Comparison of ENCODE assay signal across 8 cellular contexts in the genomic region with DNA sequence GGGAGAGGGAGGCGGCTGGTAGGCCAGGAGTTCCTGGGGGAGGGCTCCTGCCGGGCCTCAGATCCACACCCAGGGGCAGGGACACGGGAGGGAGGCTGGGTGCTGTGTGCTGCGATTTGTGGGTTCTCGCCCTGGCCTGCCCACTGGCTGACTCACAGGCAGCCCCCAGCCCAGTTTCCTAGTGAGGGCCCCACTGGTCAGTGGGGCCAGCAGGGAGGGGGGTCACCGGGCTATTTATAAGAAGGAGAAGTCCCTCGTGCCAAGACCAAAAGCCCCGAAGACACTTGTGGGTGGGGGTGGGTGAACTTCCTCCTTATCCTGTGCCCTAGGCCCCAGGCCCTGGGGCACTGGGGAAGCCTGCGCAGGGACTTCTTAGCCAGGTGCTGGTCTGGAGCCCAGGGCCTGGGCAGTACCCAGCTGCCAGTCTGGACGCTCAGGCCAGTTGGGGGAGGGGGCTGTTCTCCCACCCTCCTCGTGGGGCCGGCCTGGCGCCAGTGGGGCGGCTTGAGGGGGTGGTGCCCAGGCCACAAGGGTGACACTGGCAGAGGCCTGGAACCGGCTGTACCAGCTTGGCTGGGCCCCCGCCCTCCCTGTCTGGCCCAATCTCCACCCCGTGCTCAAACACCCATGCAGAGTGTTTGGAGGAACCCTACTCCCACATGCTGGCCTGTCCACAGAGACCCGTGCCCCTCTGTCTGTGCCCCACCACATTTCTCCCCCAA. TPM values are rescaled to one million over a fixed set of nuclear protein-coding genes. Genes with fewer than 3 reads are reported as not detected.
A peak's percentile ranks its signal among the peaks of the same experiment; 100 is the strongest.
DNase-seq lines count a peak whose midpoint lies in the region; ATAC-seq and TF ChIP-seq lines count a peak whose summit lies in the region.

No MANE protein-coding gene starts in this region.

- peaks cover 0 to 5% of the 10 kb centered on the region in 2 donors for H3K27me3 Mint-ChIP-seq in CD8-positive, alpha-beta memory T cell
- H3K27me3 Mint-ChIP-seq in effector memory CD8-positive, alpha-beta T cell = no peaks in the 10 kb centered on the region

- H3K4me3 ChIP-seq in CD8-positive, alpha-beta memory T cell (ENCODE audit: low read length) = no peak overlapping the region
- H3K4me3 ChIP-seq in ovary = no peak overlapping the region

- no peaks in the 10 kb centered on the region for H3K27me3 ChIP-seq in CD8-positive, alpha-beta memory T cell (ENCODE audit: insufficient read depth, low read length, poor library complexity, severe bottlenecking)
- no peaks in the 10 kb centered on the region for H3K27me3 ChIP-seq in ovary

- no peaks in the 10 kb centered on the region for H3K9me3 ChIP-seq in CD8-positive, alpha-beta memory T cell (ENCODE audit: low read length)
- H3K9me3 ChIP-seq in ovary = no peaks in the 10 kb centered on the region

- peak overlapping the region in 5 of 8 donors; percentile 44 to 95 (median 81) for H3K27ac Mint-ChIP-seq in CD8-positive, alpha-beta memory T cell
- no peak overlapping the region for H3K27ac Mint-ChIP-seq in effector memory CD8-positive, alpha-beta T cell

- H3K4me1 Mint-ChIP-seq in CD8-positive, alpha-beta memory T cell = peaks cover 28 to 39% (median 32%) of the 10 kb centered on the region in 3 donors
- H3K4me1 Mint-ChIP-seq in effector memory CD8-positive, alpha-beta T cell (ENCODE audit: low read depth in 2 of 2) = peaks cover 25 to 29% of the 10 kb centered on the region in 2 donors

- H3K4me1 ChIP-seq in CD8-positive, alpha-beta memory T cell (ENCODE audit: insufficient read depth, low read length) = peaks cover 63% of the 10 kb centered on the region
- peaks cover 17% of the 10 kb centered on the region for H3K4me1 ChIP-seq in ovary (ENCODE audit: insufficient read depth)

- H3K27ac ChIP-seq in CD8-positive, alpha-beta memory T cell (ENCODE audit: low read depth, low read length) = peak overlapping the region; percentile 48
- peak overlapping the region; percentile 72 to 99 for H3K27ac ChIP-seq in ovary

- TF ChIP-seq POLR2A in ovary (IDR thresholded peaks at IDR 0.05) = no peak

- no peaks in the 10 kb centered on the region for H3K9me3 Mint-ChIP-seq in CD8-positive, alpha-beta memory T cell
- H3K9me3 Mint-ChIP-seq in effector memory CD8-positive, alpha-beta T cell = no peaks in the 10 kb centered on the region

- intact Hi-C loops in ovary (cut with DNase I) = loop anchor here in 1 of 4 donors (10.0 kb wide), 1 partner anchor 1058 kb away; no protein-coding TSS in a partner anchor

- POLR2A ChIA-PET in CD8-positive, alpha-beta memory T cell (lab: Charles Lee) = no interaction called here

- no peaks in the 10 kb centered on the region for H3K36me3 ChIP-seq in CD8-positive, alpha-beta memory T cell (ENCODE audit: insufficient read depth, low read length)
- no peaks in the 10 kb centered on the region for H3K36me3 ChIP-seq in ovary

- no peak for TF ChIP-seq CTCF in ovary (IDR thresholded peaks at IDR 0.05)

- CTCF ChIA-PET in CD8-positive, alpha-beta memory T cell (lab: Charles Lee) = interaction anchor here (2.3 to 4.9 kb wide), 2 partner anchors 9 to 10 kb away, joined by 8 to 35 read pairs; no protein-coding TSS in a partner anchor

- no peak for TF ChIP-seq EP300 in ovary (IDR thresholded peaks at IDR 0.05)

- H3K36me3 Mint-ChIP-seq in CD8-positive, alpha-beta memory T cell = peaks cover 0 to 10% (median 0%) of the 10 kb centered on the region in 3 donors
- peaks cover 27% of the 10 kb centered on the region for H3K36me3 Mint-ChIP-seq in effector memory CD8-positive, alpha-beta T cell (ENCODE audit: insufficient read depth)

- ATAC-seq in esophagus mucosa (peak; percentile 27), HG02759 (IDR thresholded peaks at IDR 0.05; ENCODE audit: unreplicated experiment) (no peak)
- no peak for ATAC-seq in effector memory CD8-positive, alpha-beta T cell (replicated peaks)

- no peak overlapping the region for H3K4me3 Mint-ChIP-seq in CD8-positive, alpha-beta memory T cell
- no peak overlapping the region for H3K4me3 Mint-ChIP-seq in effector memory CD8-positive, alpha-beta T cell

- WGBS in ovary, 3 donors = 54 to 64% (median 61%) methylated on average over 10 to 18 of the region's 18 CpGs

- DNase-seq in CD8-positive, alpha-beta memory T cell = peak in 1 of 5 donors; percentile 56
- DNase-seq in OCI-M1 (lab: John Stamatoyannopoulos, UW) = peak; percentile 52
- DNase-seq in ovary = peak in 3 of 5 donors; percentile 38 to 61 (median 47)
- no peak for DNase-seq in NCI-H1105 (lab: John Stamatoyannopoulos, UW)
- no peak for DNase-seq in stimulated activated CD4-positive, alpha-beta T cell treated with anti-CD3 and anti-CD28 coated beads, Interleukin-12 subunit alpha, Interleukin-12 subunit beta, amount 100 ng/mL, for 4 hours
- DNase-seq in effector memory CD8-positive, alpha-beta T cell = no peak

RNA-seq across cellular contexts. Expression of a gene that starts 5.0 kb away (rescaled TPM):
- 100 to 1,000 TPM; 249 to 259 TPM for total RNA-seq in CD8-positive, alpha-beta memory T cell
- 1,529 TPM for polyA plus RNA-seq in CD8-positive, alpha-beta memory T cell
- total RNA-seq in esophagus mucosa (267 TPM), ovary (1,000 to 10,000 TPM in 2 of 7 donors, 100 to 1,000 TPM in 5; 154 to 3,039 (median 413) TPM)
- polyA plus RNA-seq in ovary = 100 to 1,000 TPM in 1 of 2 donors, 1 to 10 TPM in 1; 6.8 to 570 TPM

RNA-seq across cellular contexts. Expression of a gene that starts 11.0 kb away (rescaled TPM):
- 10 to 100 TPM in 1 of 2 experiments, 1 to 10 TPM in 1; 9.8 to 11.4 TPM for total RNA-seq in CD8-positive, alpha-beta memory T cell
- polyA plus RNA-seq in CD8-positive, alpha-beta memory T cell = 2.9 TPM
- total RNA-seq in esophagus mucosa (38.2 TPM), ovary (10 to 100 TPM; 24.9 to 52.2 (median 27.9) TPM)
- 10 to 100 TPM; 12.2 to 23.5 TPM for polyA plus RNA-seq in ovary

RNA-seq across cellular contexts. Expression of a gene that starts 15.3 kb away (rescaled TPM):
- total RNA-seq in CD8-positive, alpha-beta memory T cell = 100 to 1,000 TPM; 183 to 184 TPM
- 257 TPM for polyA plus RNA-seq in CD8-positive, alpha-beta memory T cell
- 304 TPM for total RNA-seq in esophagus mucosa
- total RNA-seq in ovary = 100 to 1,000 TPM; 191 to 321 (median 263) TPM
- 100 to 1,000 TPM in 1 of 2 donors, 10 to 100 TPM in 1; 98.3 to 237 TPM for polyA plus RNA-seq in ovary

RNA-seq across cellular contexts. Expression of a gene that starts 15.6 kb away (rescaled TPM):
- 10 to 100 TPM; 24.6 to 31.0 TPM for total RNA-seq in CD8-positive, alpha-beta memory T cell
- not detected for polyA plus RNA-seq in CD8-positive, alpha-beta memory T cell
- total RNA-seq in esophagus mucosa (9.7 TPM), ovary (1 to 10 TPM in 5 of 7 donors, under 1 TPM in 1, not detected in 1; 0.71 to 5.4 (median 2.6) TPM)
- polyA plus RNA-seq in ovary = 1 to 10 TPM; 1.4 to 7.2 TPM

RNA-seq across cellular contexts. Expression of a gene that starts 20.1 kb away (rescaled TPM):
- total RNA-seq in CD8-positive, alpha-beta memory T cell = 10 to 100 TPM; 51.5 to 62.4 TPM
- 24.1 TPM for polyA plus RNA-seq in CD8-positive, alpha-beta memory T cell
- 20.0 TPM for total RNA-seq in esophagus mucosa
- 10 to 100 TPM in 1 of 7 donors, 1 to 10 TPM in 6; 1.2 to 12.2 (median 7.7) TPM for total RNA-seq in ovary
- 1 to 10 TPM; 1.6 to 8.0 TPM for polyA plus RNA-seq in ovary

Comparison
In these comparisons a context has a peak if more than half of its experiments do, and no peak if none do; other contexts are left out.
1. DNase-seq: peak in OCI-M1 (single experiment) and ovary (3 of 5); none in NCI-H1105 (single experiment), stimulated activated CD4-positive, alpha-beta T cell treated with anti-CD3 and anti-CD28 coated beads, Interleukin-12 subunit alpha, Interleukin-12 subunit beta, amount 100 ng/mL, for 4 hours (single experiment) and effector memory CD8-positive, alpha-beta T cell (0 of 3).
2. H3K27ac Mint-ChIP-seq: peak in CD8-positive, alpha-beta memory T cell (5 of 8); none in effector memory CD8-positive, alpha-beta T cell (0 of 2).